Comparison of ENCODE assay signal across 25 cellular contexts in genomic region chr4:81486502-81486901, GRCh38. TPM values are rescaled to one million over a fixed set of nuclear protein-coding genes. Genes with fewer than 3 reads are reported as not detected.
DNase-seq lines count a peak whose midpoint lies in the region; ATAC-seq and TF ChIP-seq lines count a peak whose summit lies in the region.
"Had no signal": no experiment of that assay in that cellular context is flagged by ENCODE, and none has a peak within 500 bp of the region (broad histone marks: within the 10 kb centered on the region; RNA-seq: fewer than 3 reads in every experiment).

No MANE protein-coding gene starts in this region.

- peaks cover 17 to 22% of the 10 kb centered on the region in 2 donors for H3K36me3 Mint-ChIP-seq in activated naive CD4-positive, alpha-beta T cell treated with anti-CD3 and anti-CD28 coated beads, Interleukin-2, amount 50 U/mL, for 72 hours

- ATAC-seq in activated naive CD4-positive, alpha-beta T cell treated with anti-CD3 and anti-CD28 coated beads, Interleukin-2, amount 50 U/mL, for 72 hours: no peak
- ATAC-seq: activated CD8-positive, alpha-beta T cell treated with anti-CD3 and anti-CD28 coated beads for 36 hours; SK-N-SH treated with all-trans-retinoic acid at 6 μM for 48 hours had no signal

- H3K4me1 ChIP-seq in smooth muscle cell (ENCODE audit: low read depth): no peaks in the 10 kb centered on the region
- H3K4me1 ChIP-seq: stomach had no signal

- H3K4me2 ChIP-seq in smooth muscle cell: no peak overlapping the region

- no peak overlapping the region for H3K27ac Mint-ChIP-seq in activated naive CD4-positive, alpha-beta T cell treated with anti-CD3 and anti-CD28 coated beads, Interleukin-2, amount 50 U/mL, for 72 hours
- H3K27ac Mint-ChIP-seq: activated CD8-positive, alpha-beta T cell treated with anti-CD3 and anti-CD28 coated beads for 36 hours; activated naive CD4-positive, alpha-beta T cell treated with anti-CD3 and anti-CD28 coated beads for 36 hours; activated T-cell treated with anti-CD3 and anti-CD28 coated beads, Interleukin-2, amount 50 U/mL, for 24 hours; IgD-negative memory B cell; T-helper 2 cell treated with Interferon-gamma antibody and Interleukin-4, amounts not matched to agents 5 μg/mL and 100 μg/mL, for 36 hours had no signal

- H3K9me3 Mint-ChIP-seq in activated naive CD4-positive, alpha-beta T cell treated with anti-CD3 and anti-CD28 coated beads, Interleukin-2, amount 50 U/mL, for 72 hours: peaks cover 10 to 13% of the 10 kb centered on the region in 2 donors
- H3K9me3 Mint-ChIP-seq: IgD-negative memory B cell had no signal

- H3K36me3 ChIP-seq in smooth muscle cell (ENCODE audit: low read depth): no peaks in the 10 kb centered on the region
- H3K36me3 ChIP-seq: spleen, stomach had no signal

- H3K79me2 ChIP-seq in smooth muscle cell (ENCODE audit: low read depth): no peaks in the 10 kb centered on the region

- no peaks in the 10 kb centered on the region for H3K9me3 ChIP-seq in smooth muscle cell (replicated peaks; ENCODE audit: low read depth)
- H3K9me3 ChIP-seq: stomach had no signal

- WGBS in smooth muscle cell (ENCODE audit: low lambda C conversion rate): 45% methylated on average over 1 of the region's 1 CpG

- no peak overlapping the region for H3K9ac ChIP-seq in smooth muscle cell (ENCODE audit: low read depth)

- H3K4me3 ChIP-seq in smooth muscle cell: no peak overlapping the region
- H3K4me3 ChIP-seq: spleen, stomach had no signal

- H3K27me3 ChIP-seq in smooth muscle cell (ENCODE audit: low read depth): no peaks in the 10 kb centered on the region
- H3K27me3 ChIP-seq: spleen, stomach had no signal

- H2AFZ ChIP-seq in smooth muscle cell (ENCODE audit: low read depth): no peak overlapping the region

- peak overlapping the region; percentile 40; the same call in 1 of the 2 replicates for H3K27ac ChIP-seq in VCaP
- peak overlapping the region; percentile 10 for H3K27ac ChIP-seq in smooth muscle cell (ENCODE audit: low read depth)
- H3K27ac ChIP-seq: 22Rv1, HL-60, RWPE1, spleen had no signal

- TF ChIP-seq CTCF in VCaP (conservative IDR thresholded peaks at IDR 0.05) (no peak), smooth muscle cell (IDR thresholded peaks at IDR 0.05; ENCODE audit: borderline replicate concordance, insufficient read depth, poor library complexity, severe bottlenecking) (no peak)

- H3F3A ChIP-seq in smooth muscle cell (ENCODE audit: low read depth): no peaks in the 10 kb centered on the region

- DNase-seq in NCI-H1417 (lab: John Stamatoyannopoulos, UW) (peak in 2 of 3 experiments; percentile 45 to 80), NCI-H1417 treated with DMSO at 0.1 percent for 48 hours (lab: John Stamatoyannopoulos, UW) (no peak), iPS DF 19.7 (ENCODE audit: low read depth, low spot score) (peak; percentile 88), smooth muscle cell (lab: John Stamatoyannopoulos, UW; ENCODE audit: unreplicated experiment) (no peak), retina (no peak)
- no peak for DNase-seq in activated naive CD4-positive, alpha-beta T cell treated with anti-CD3 and anti-CD28 coated beads, Interleukin-2, amount 50 U/mL, for 72 hours (ENCODE audit: low spot score in 2 of 2)
- DNase-seq in activated CD8-positive, alpha-beta memory T cell treated with anti-CD3 and anti-CD28 coated beads, Interleukin-2, amount 50 U/mL, for 48 hours: no peak
- DNase-seq: activated CD8-positive, alpha-beta T cell treated with anti-CD3 and anti-CD28 coated beads for 36 hours; activated naive CD4-positive, alpha-beta T cell treated with anti-CD3 and anti-CD28 coated beads for 36 hours; activated T-cell treated with anti-CD3 and anti-CD28 coated beads, Interleukin-2, amount 50 U/mL, for 24 hours; caudate nucleus; immature natural killer cell; NCI-H1436 treated with DMSO at 0.1 percent for 48 hours; NCI-H2227 treated with DMSO at 0.1 percent for 48 hours; spleen; stimulated activated CD4-positive, alpha-beta T cell treated with anti-CD3 and anti-CD28 coated beads, Interleukin-4, amount 100 ng/mL, for 4 hours; stomach; trophoblast cell had no signal

- no peaks in the 10 kb centered on the region for H4K20me1 ChIP-seq in smooth muscle cell (ENCODE audit: low read depth)

RNA-seq across cellular contexts. Expression of gene RASGEF1B, which starts 14.8 kb away (rescaled TPM):
- total RNA-seq in smooth muscle cell: 7.5 and 13.7 TPM in 2 replicates
- polyA plus RNA-seq in smooth muscle cell: 1.5 and 3.0 TPM in 2 replicates
- total RNA-seq in activated naive CD4-positive, alpha-beta T cell treated with anti-CD3 and anti-CD28 coated beads, Interleukin-2, amount 50 U/mL, for 72 hours: 10 to 100 TPM in 1 of 2 donors, 1 to 10 TPM in 1; 2.7 to 10.8 TPM

Comparison
In these comparisons a context has a peak if more than half of its experiments do, and no peak if none do; other contexts are left out.
1. DNase-seq: peak in NCI-H1417 (2 of 3) and iPS DF 19.7 (single experiment); none in NCI-H1417 treated with DMSO at 0.1 percent for 48 hours (single experiment), smooth muscle cell (single experiment), activated naive CD4-positive, alpha-beta T cell treated with anti-CD3 and anti-CD28 coated beads, Interleukin-2, amount 50 U/mL, for 72 hours (0 of 2), retina (single experiment) and activated CD8-positive, alpha-beta memory T cell treated with anti-CD3 and anti-CD28 coated beads, Interleukin-2, amount 50 U/mL, for 48 hours (single experiment).